Comparison of ENCODE assay signal across 8 cellular contexts in the genomic region with DNA sequence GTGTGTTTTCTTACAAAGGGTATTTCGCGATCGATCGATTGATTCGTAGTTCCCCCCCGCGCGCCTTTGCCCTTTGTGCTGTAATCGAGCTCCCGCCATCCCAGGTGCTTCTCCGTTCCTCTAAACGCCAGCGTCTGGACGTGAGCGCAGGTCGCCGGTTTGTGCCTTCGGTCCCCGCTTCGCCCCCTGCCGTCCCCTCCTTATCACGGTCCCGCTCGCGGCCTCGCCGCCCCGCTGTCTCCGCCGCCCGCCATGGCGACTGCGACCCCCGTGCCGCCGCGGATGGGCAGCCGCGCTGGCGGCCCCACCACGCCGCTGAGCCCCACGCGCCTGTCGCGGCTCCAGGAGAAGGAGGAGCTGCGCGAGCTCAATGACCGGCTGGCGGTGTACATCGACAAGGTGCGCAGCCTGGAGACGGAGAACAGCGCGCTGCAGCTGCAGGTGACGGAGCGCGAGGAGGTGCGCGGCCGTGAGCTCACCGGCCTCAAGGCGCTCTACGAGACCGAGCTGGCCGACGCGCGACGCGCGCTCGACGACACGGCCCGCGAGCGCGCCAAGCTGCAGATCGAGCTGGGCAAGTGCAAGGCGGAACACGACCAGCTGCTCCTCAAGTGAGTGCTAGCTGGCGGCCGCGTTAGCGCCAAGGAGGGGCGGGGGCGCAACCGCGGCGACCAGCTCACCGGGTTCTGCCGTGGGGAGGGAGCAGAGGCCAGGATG. TPM values are rescaled to one million over a fixed set of nuclear protein-coding genes. Genes with fewer than 3 reads are reported as not detected.
DNase-seq lines count a peak whose midpoint lies in the region; ATAC-seq and TF ChIP-seq lines count a peak whose summit lies in the region.

No MANE protein-coding gene starts in this region.

- H3K27me3 Mint-ChIP-seq in MCF 10A (ENCODE audit: insufficient read depth, unreplicated experiment) = no peaks in the 10 kb centered on the region

- TSS peak; percentile 35 for BruUV-seq in MCF 10A (replicated peaks; lab: Mats Ljungman, UMichigan)

- TF ChIP-seq CTCF in MCF 10A (IDR thresholded peaks at IDR 0.05; ENCODE audit: unreplicated experiment) = no peak

- intact Hi-C loops in MCF 10A (cut with micrococcal nuclease) = loop anchor here (5.0 kb wide), 1 partner anchor 175 kb away; the partner anchor contains the start of gene PHAX

- POLR2A ChIA-PET in MCF 10A (lab: Yijun Ruan, JAX) = interaction anchor here (0.7 to 6.7 kb wide), 36 partner anchors 9 to 1305 kb away, joined by 3 to 137 read pairs (median 4); partner anchors contain the start of genes ALDH7A1, GRAMD2B and PHAX

- H3K4me3 Mint-ChIP-seq in MCF 10A (ENCODE audit: unreplicated experiment) = peak overlapping the region; percentile 100

- H3K4me3 ChIP-seq in Jurkat, Clone E6-1 (ENCODE audit: low read length) = peak overlapping the region; percentile 80
- peak overlapping the region; percentile 46 to 91 (median 88) for H3K4me3 ChIP-seq in skin epidermis

- H3K9me3 Mint-ChIP-seq in MCF 10A (ENCODE audit: unreplicated experiment) = no peaks in the 10 kb centered on the region

- H3K27ac ChIP-seq in skin epidermis = peak overlapping the region; percentile 54 to 97 (median 91)

- DNase-seq in C1 segment of cervical spinal cord (lab: John Stamatoyannopoulos, UW) (peak in 9 of 14 donors; percentile 31 to 77 (median 50)), UCSD-AML1 (lab: John Stamatoyannopoulos, UW; ENCODE audit: unreplicated experiment) (peak; percentile 65), MCF 10A (ENCODE audit: unreplicated experiment) (peak; percentile 64), iris pigment epithelial cell (ENCODE audit: low read depth) (peak; percentile 71), SKM-1 treated with dmso at 0.1 percent for 144 hours (lab: John Stamatoyannopoulos, UW; ENCODE audit: unreplicated experiment) (no peak)
- DNase-seq in Jurkat, Clone E6-1 (ENCODE audit: low read depth, low spot score) = peak; percentile 26

- peaks cover 6% of the 10 kb centered on the region for H3K4me1 Mint-ChIP-seq in MCF 10A (ENCODE audit: insufficient read depth, unreplicated experiment)

- peak overlapping the region; percentile 95 for H3K27ac Mint-ChIP-seq in MCF 10A (ENCODE audit: low read depth, unreplicated experiment)

- ATAC-seq in GM19397 (IDR thresholded peaks at IDR 0.05; ENCODE audit: unreplicated experiment) = peak; percentile 26

- H3K36me3 Mint-ChIP-seq in MCF 10A (ENCODE audit: insufficient read depth, unreplicated experiment) = no peaks in the 10 kb centered on the region

- CTCF ChIA-PET in MCF 10A (lab: Yijun Ruan, JAX) = interaction anchor here (0.6 to 14.4 kb wide), 23 partner anchors 10 to 755 kb away, joined by 3 to 456 read pairs (median 5); partner anchors contain the start of genes ALDH7A1 and PHAX

RNA-seq across cellular contexts. Expression of gene LMNB1, which starts 0.5 kb away (rescaled TPM):
- polyA plus RNA-seq in Jurkat, Clone E6-1 (2012; ENCODE audit: insufficient read depth, insufficient read length) = 261 TPM
- 19.6 and 31.6 TPM in 2 replicates for total RNA-seq in MCF 10A (2022)
